In genomic region chr2:235614176-235614860, GRCh38 we compare ENCODE assay signal across 10 cellular contexts.
DNase-seq lines count a peak whose midpoint lies in the region; ATAC-seq, FAIRE-seq and TF ChIP-seq lines count a peak whose summit lies in the region.
"Had no signal": no experiment of that assay in that cellular context is flagged by ENCODE, and none has a peak within 500 bp of the region (broad histone marks: within the 10 kb centered on the region; RNA-seq: fewer than 3 reads in every experiment).

No MANE protein-coding gene starts in this region.

- no peaks in the 10 kb centered on the region for H3K9me3 ChIP-seq in left ventricle myocardium inferior (replicated peaks)
- peaks cover 2% of the 10 kb centered on the region for H3K9me3 ChIP-seq in WERI-Rb-1 (ENCODE audit: severe bottlenecking)
- H3K9me3 ChIP-seq in HepG2 (ENCODE audit: low read length), result no peaks in the 10 kb centered on the region

- H3K79me2 ChIP-seq in HepG2 (ENCODE audit: insufficient read depth, low read length), result peaks cover 29% of the 10 kb centered on the region

- no peak for FAIRE-seq in HepG2 (lab: Jason Lieb, UNC)

- H3K36me3 Mint-ChIP-seq in activated CD4-positive, alpha-beta T cell treated with anti-CD3 and anti-CD28 coated beads, Interleukin-2, amount 10 ng/mL, durations not matched to agents 24 days and 14 days (ENCODE audit: low read depth), result no peaks in the 10 kb centered on the region

- CTCF ChIA-PET in HepG2 (lab: Yijun Ruan, JAX; ENCODE audit: low intra/inter-chr PET ratio, low total read pairs), result no interaction called here

- DNase-seq in left ventricle myocardium inferior (no peak), Right ventricle myocardium inferior (ENCODE audit: missing footprints) (no peak), WERI-Rb-1 (no peak), HepG2 (ENCODE audit: low spot score) (no peak), DMS114 treated with DMSO at 0.1 percent for 48 hours (lab: John Stamatoyannopoulos, UW; ENCODE audit: unreplicated experiment) (no peak), NCI-H82 (lab: John Stamatoyannopoulos, UW) (no peak), HK-2 (ENCODE audit: unreplicated experiment) (no peak)
- DNase-seq in activated CD4-positive, alpha-beta T cell treated with anti-CD3 and anti-CD28 coated beads, Interleukin-2, amount 10 ng/mL, durations not matched to agents 24 days and 14 days, result no peak

- no peak overlapping the region for H3K27ac Mint-ChIP-seq in activated CD4-positive, alpha-beta T cell treated with anti-CD3 and anti-CD28 coated beads, Interleukin-2, amount 10 ng/mL, durations not matched to agents 24 days and 14 days

- peak overlapping the region; percentile 25; the same call in 1 of the 2 replicates for H3K9ac ChIP-seq in HepG2 (ENCODE audit: insufficient read depth, low read depth, low read length)

- no peak for TF ChIP-seq POLR2A in HepG2 (IDR thresholded peaks at IDR 0.05; ENCODE audit: insufficient read depth in 1 of 2, low read depth in 2 of 2, low read length in 2 of 2)

- no peak overlapping the region for H3K4me3 Mint-ChIP-seq in activated CD4-positive, alpha-beta T cell treated with anti-CD3 and anti-CD28 coated beads, Interleukin-2, amount 10 ng/mL, durations not matched to agents 24 days and 14 days

- H2AFZ ChIP-seq in HepG2 (ENCODE audit: low read length), result no peak overlapping the region
- H2AFZ ChIP-seq: hepatocyte had no signal

- H3K4me1 Mint-ChIP-seq in activated CD4-positive, alpha-beta T cell treated with anti-CD3 and anti-CD28 coated beads, Interleukin-2, amount 10 ng/mL, durations not matched to agents 24 days and 14 days, result no peaks in the 10 kb centered on the region

- 56% methylated on average over 14 of the region's 14 CpGs for WGBS in HepG2 (ENCODE audit: low lambda C conversion rate)

- H3K27me3 Mint-ChIP-seq in activated CD4-positive, alpha-beta T cell treated with anti-CD3 and anti-CD28 coated beads, Interleukin-2, amount 10 ng/mL, durations not matched to agents 24 days and 14 days, result no peaks in the 10 kb centered on the region

- H3K27me3 ChIP-seq in left ventricle myocardium inferior (ENCODE audit: low read depth) (no peaks in the 10 kb centered on the region), WERI-Rb-1 (ENCODE audit: insufficient read depth, low read depth, severe bottlenecking) (no peaks in the 10 kb centered on the region), HepG2 (ENCODE audit: control insufficient read depth in 1 of 2, insufficient read depth in 2 of 2, low read length in 2 of 2) (no peaks in the 10 kb centered on the region)
- H3K27me3 ChIP-seq: hepatocyte had no signal

- no peaks in the 10 kb centered on the region for H3K9me3 Mint-ChIP-seq in activated CD4-positive, alpha-beta T cell treated with anti-CD3 and anti-CD28 coated beads, Interleukin-2, amount 10 ng/mL, durations not matched to agents 24 days and 14 days

- no peak for TF ChIP-seq EP300 in HepG2 (IDR thresholded peaks at IDR 0.05; ENCODE audit: low read depth in 2 of 2, low read length in 2 of 2)
- no peak for TF ChIP-seq EP300 in HepG2 (CRISPR knock-in tag; IDR thresholded peaks at IDR 0.05; ENCODE audit: borderline replicate concordance)

- peaks cover 31% of the 10 kb centered on the region for H4K20me1 ChIP-seq in HepG2 (ENCODE audit: insufficient read depth, low read length)

- H3K4me2 ChIP-seq in HepG2 (ENCODE audit: low read depth, low read length), result peak overlapping the region; percentile 73
- H3K4me2 ChIP-seq: hepatocyte had no signal

- intact Hi-C loops in left ventricle myocardium inferior (cut with micrococcal nuclease) (no loop called here), Right ventricle myocardium inferior (cut with DNase I) (no loop called here), HepG2 (cut with micrococcal nuclease; ENCODE audit: unreplicated experiment) (loop anchor here (5.0 kb wide), 1 partner anchor 33 kb away; no protein-coding TSS in a partner anchor)
- intact Hi-C loops in activated CD4-positive, alpha-beta T cell treated with anti-CD3 and anti-CD28 coated beads, Interleukin-2, amount 10 ng/mL, durations not matched to agents 24 days and 14 days (cut with micrococcal nuclease), result no loop called here

- in situ Hi-C loops in HepG2 (cut with HindIII; ENCODE audit: extremely low pct_ligation_motif_present, low pct_unique_long_range_greater_than_20kb), result no loop called here

- no peak for ATAC-seq in Right ventricle myocardium inferior
- peak; percentile 65 for ATAC-seq in HepG2

- peaks cover 44% of the 10 kb centered on the region for H3K4me1 ChIP-seq in left ventricle myocardium inferior
- peaks cover 29% of the 10 kb centered on the region for H3K4me1 ChIP-seq in HepG2 (ENCODE audit: insufficient read depth, low read length)

- H3K36me3 ChIP-seq in left ventricle myocardium inferior (no peaks in the 10 kb centered on the region), WERI-Rb-1 (no peaks in the 10 kb centered on the region), HepG2 (replicated peaks in 1 of 2; ENCODE audit: control insufficient read depth in 1 of 2, insufficient read depth in 2 of 2, low read length in 2 of 2) (no peaks in the 10 kb centered on the region)

- no peak for TF ChIP-seq RAD21 in HepG2 (CRISPR knock-in tag; IDR thresholded peaks at IDR 0.05)

- no TSS peak for BruUV-seq in HepG2 (replicated peaks; lab: Mats Ljungman, UMichigan)

- TF ChIP-seq CTCF in left ventricle myocardium inferior (IDR thresholded peaks at IDR 0.05; ENCODE audit: borderline replicate concordance) (no peak), WERI-Rb-1 (IDR thresholded peaks at IDR 0.05; ENCODE audit: low read depth, low read length) (no peak), HepG2 (CRISPR knock-in tag; IDR thresholded peaks at IDR 0.05) (no peak)

- H3K27ac ChIP-seq in left ventricle myocardium inferior (replicated peaks) (peak overlapping the region; percentile 74), WERI-Rb-1 (peak overlapping the region; percentile 70), HepG2 (ENCODE audit: extremely low read length, insufficient read depth, low read length) (peak overlapping the region; percentile 35)
- H3K27ac ChIP-seq: hepatocyte, SK-N-MC had no signal

- H3K4me3 ChIP-seq in left ventricle myocardium inferior, result no peak overlapping the region
- no peak overlapping the region for H3K4me3 ChIP-seq in WERI-Rb-1 (ENCODE audit: low read depth, low read length)
- H3K4me3 ChIP-seq in HepG2 (replicated peaks in 1 of 3; ENCODE audit: insufficient read depth in 1 of 3, low read depth in 2 of 3, low read length in 3 of 3), result peak overlapping the region; percentile 15 to 52 (median 36); a peak in 4 of 6 replicates
- H3K4me3 ChIP-seq: hepatocyte, SK-N-MC had no signal

- POLR2A ChIA-PET in HepG2 (lab: Yijun Ruan, JAX), result no interaction called here

TF ChIP-seq in HepG2, 621 proteins besides CTCF, POLR2A, EP300 and RAD21:
- TF ChIP-seq LCORL (IDR thresholded peaks at IDR 0.05), result no peak
- TF ChIP-seq LCORL (CRISPR knock-in tag; IDR thresholded peaks at IDR 0.05), result 0 out of 2 replicates have a peak, but pooled peaks have one; percentile 29
- TF ChIP-seq ZBTB7A (CRISPR knock-in tag; IDR thresholded peaks at IDR 0.05), result no peak
- TF ChIP-seq ZNF510 (CRISPR knock-in tag; IDR thresholded peaks at IDR 0.05; ENCODE audit: low read depth), result 0 out of 2 replicates have a peak, but pooled peaks have one; percentile 7

Comparison
In these comparisons a context has a peak if more than half of its experiments do, and no peak if none do; other contexts are left out.
1. H3K4me3 ChIP-seq: peak in HepG2 (3 of 3); none in left ventricle myocardium inferior (single experiment) and WERI-Rb-1 (single experiment).
2. Peak in every context shown above with its lines, with median percentiles within 50 percentile points of each other: H3K27ac ChIP-seq.